ENCODE assay signal across 10 cellular contexts in the genomic region with DNA sequence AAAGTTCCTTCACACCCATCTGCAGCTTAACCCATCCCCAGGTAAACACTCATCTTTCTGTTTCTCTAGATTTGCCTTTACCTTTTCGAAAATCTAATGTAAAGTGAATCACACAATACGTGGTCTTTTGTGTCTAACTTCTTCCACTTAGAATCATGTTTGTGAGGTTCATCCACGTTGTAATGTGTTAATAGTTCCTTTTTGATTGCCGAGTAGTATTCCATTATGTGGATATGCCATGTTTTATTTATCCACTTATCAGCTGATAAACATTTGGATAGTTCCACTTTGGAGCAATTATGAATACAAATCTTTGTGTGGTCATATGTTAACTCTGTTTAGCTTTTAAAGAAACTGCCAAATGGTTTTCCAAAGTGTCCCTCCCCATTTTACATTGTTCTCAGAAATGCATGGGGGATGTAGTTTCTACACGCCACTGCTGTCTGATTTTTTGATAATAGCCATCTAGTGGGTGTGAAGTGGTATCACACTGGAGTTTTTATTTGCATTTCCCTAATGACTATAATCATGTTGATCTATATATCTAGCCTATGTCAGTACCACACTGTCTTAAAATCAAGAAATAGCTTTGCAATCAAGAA. TPM values are rescaled to one million over a fixed set of nuclear protein-coding genes. Genes with fewer than 3 reads are reported as not detected.
A peak's percentile ranks its signal among the peaks of the same experiment; 100 is the strongest.
DNase-seq lines count a peak whose midpoint lies in the region; ATAC-seq, FAIRE-seq and TF ChIP-seq lines count a peak whose summit lies in the region.
"Had no signal": no experiment of that assay in that cellular context is flagged by ENCODE, and none has a peak within 500 bp of the region (broad histone marks: within the 10 kb centered on the region; RNA-seq: fewer than 3 reads in every experiment).

No MANE protein-coding gene starts in this region.

- TF ChIP-seq RAD21 in K562 (CRISPR knock-in tag; conservative IDR thresholded peaks at IDR 0.05 in 1 of 2, IDR thresholded peaks at IDR 0.05 in 1 of 2) = no peak

- TF ChIP-seq EP300 in K562 (IDR thresholded peaks at IDR 0.05; ENCODE audit: low read length) = no peak

- intact Hi-C loops in activated CD4-positive, alpha-beta T cell treated with anti-CD3 and anti-CD28 coated beads, Interleukin-2, amount 10 ng/mL, durations not matched to agents 24 days and 14 days (cut with micrococcal nuclease) = loop anchor here (2.0 kb wide), 1 partner anchor 21 kb away; a partner anchor contains a TSS
- intact Hi-C loops in K562 (cut with micrococcal nuclease) = no loop called here

- TF ChIP-seq POLR2A in K562 (conservative IDR thresholded peaks at IDR 0.05) = no peak

- H3K79me2 ChIP-seq in Karpas-422 (ENCODE audit: low read length) (no peaks in the 10 kb centered on the region), K562 (ENCODE audit: control insufficient read depth, insufficient read depth, low read length) (no peaks in the 10 kb centered on the region), osteoblast (ENCODE audit: insufficient read depth, low read length) (no peaks in the 10 kb centered on the region)

- 66% methylated on average over 5 of the region's 5 CpGs for WGBS in K562 (ENCODE audit: insufficient coverage, low coverage, missing lambda C conversion rate)

- in situ Hi-C loops in K562 (cut with MboI) = no loop called here

- H3K4me1 Mint-ChIP-seq in activated CD4-positive, alpha-beta T cell treated with anti-CD3 and anti-CD28 coated beads, Interleukin-2, amount 10 ng/mL, durations not matched to agents 24 days and 14 days = peaks cover 32% of the 10 kb centered on the region
- H3K4me1 Mint-ChIP-seq in effector memory CD8-positive, alpha-beta T cell (ENCODE audit: low read depth in 2 of 2) = peaks cover 13 to 16% of the 10 kb centered on the region in 2 donors

- no peaks in the 10 kb centered on the region for H3K36me3 ChIP-seq in Karpas-422 (ENCODE audit: insufficient read depth, low read length)
- H3K36me3 ChIP-seq in K562 (ENCODE audit: control insufficient read depth, insufficient read depth, low read length) = no peaks in the 10 kb centered on the region
- no peaks in the 10 kb centered on the region for H3K36me3 ChIP-seq in osteoblast (ENCODE audit: insufficient read depth, low read length)

- H3K9ac ChIP-seq in Karpas-422 (ENCODE audit: low read length) (no peak overlapping the region), K562 (ENCODE audit: insufficient read depth in 1 of 2, low read depth in 2 of 2, low read length in 2 of 2) (no peak overlapping the region)

- CTCF ChIA-PET in K562 (lab: Yijun Ruan, JAX; ENCODE audit: low intra/inter-chr PET ratio) = no interaction called here

- H3K27me3 Mint-ChIP-seq in activated CD4-positive, alpha-beta T cell treated with anti-CD3 and anti-CD28 coated beads, Interleukin-2, amount 10 ng/mL, durations not matched to agents 24 days and 14 days = no peaks in the 10 kb centered on the region
- no peaks in the 10 kb centered on the region for H3K27me3 Mint-ChIP-seq in effector memory CD8-positive, alpha-beta T cell

- no peak overlapping the region for H3K4me3 ChIP-seq in Karpas-422 (ENCODE audit: low read length)
- H3K4me3 ChIP-seq in K562 = no peak overlapping the region
- no peak overlapping the region for H3K4me3 ChIP-seq in osteoblast (ENCODE audit: insufficient read depth, low read length)

- H3K27ac ChIP-seq in Karpas-422 (ENCODE audit: low read length) = no peak overlapping the region
- no peak overlapping the region for H3K27ac ChIP-seq in K562 (ENCODE audit: extremely low read depth, low read depth, low read length)
- H3K27ac ChIP-seq in osteoblast (ENCODE audit: low read depth, low read length) = no peak overlapping the region

- no peaks in the 10 kb centered on the region for H3K9me3 Mint-ChIP-seq in activated CD4-positive, alpha-beta T cell treated with anti-CD3 and anti-CD28 coated beads, Interleukin-2, amount 10 ng/mL, durations not matched to agents 24 days and 14 days
- no peaks in the 10 kb centered on the region for H3K9me3 Mint-ChIP-seq in effector memory CD8-positive, alpha-beta T cell

- DNase-seq in activated CD4-positive, alpha-beta T cell treated with anti-CD3 and anti-CD28 coated beads, Interleukin-2, amount 10 ng/mL, durations not matched to agents 24 days and 14 days = no peak
- DNase-seq in activated CD4-positive, alpha-beta T cell treated with anti-CD3 and anti-CD28 coated beads, Interleukin-2, amount 50 U/mL, for 48 hours = no peak
- DNase-seq in Karpas-422 = peak; percentile 46
- DNase-seq in K562 (ENCODE audit: extremely low read depth in 1 of 4, low spot score in 3 of 4) = peak in 2 of 4 experiments; percentile 18 to 23
- no peak for DNase-seq in osteoblast (ENCODE audit: insufficient read length, low spot score, missing footprints)
- DNase-seq in effector memory CD8-positive, alpha-beta T cell = no peak
- no peak for DNase-seq in stimulated activated CD4-positive, alpha-beta T cell treated with anti-CD3 and anti-CD28 coated beads, Interleukin-12 subunit alpha, Interleukin-12 subunit beta, amount 100 ng/mL, for 4 hours
- DNase-seq: mesendoderm, NCI-H2171 treated with DMSO at 0.1 percent for 48 hours had no signal

- peaks cover 26% of the 10 kb centered on the region for H3K36me3 Mint-ChIP-seq in activated CD4-positive, alpha-beta T cell treated with anti-CD3 and anti-CD28 coated beads, Interleukin-2, amount 10 ng/mL, durations not matched to agents 24 days and 14 days (ENCODE audit: low read depth)
- peaks cover 20% of the 10 kb centered on the region for H3K36me3 Mint-ChIP-seq in effector memory CD8-positive, alpha-beta T cell (ENCODE audit: insufficient read depth)

- no TSS peak for BruUV-seq in K562 (replicated peaks; lab: Mats Ljungman, UMichigan)

- H4K20me1 ChIP-seq in Karpas-422 (ENCODE audit: insufficient read depth, low read depth, low read length) (no peaks in the 10 kb centered on the region), K562 (replicated peaks; ENCODE audit: control insufficient read depth, insufficient read depth, low read length) (no peaks in the 10 kb centered on the region), osteoblast (ENCODE audit: insufficient read depth, low read length) (no peaks in the 10 kb centered on the region)

- H3K27me3 ChIP-seq in Karpas-422 (ENCODE audit: low read length) = no peaks in the 10 kb centered on the region
- H3K27me3 ChIP-seq in K562 (ENCODE audit: control insufficient read depth in 2 of 2, insufficient read depth in 2 of 2, low read length in 2 of 2) = no peaks in the 10 kb centered on the region
- H3K27me3 ChIP-seq in osteoblast (ENCODE audit: insufficient read depth, low read length) = no peaks in the 10 kb centered on the region

- H3K4me1 ChIP-seq in Karpas-422 (ENCODE audit: low read length) (no peaks in the 10 kb centered on the region), K562 (replicated peaks in 1 of 2; ENCODE audit: control insufficient read depth in 2 of 2, insufficient read depth in 2 of 2, low read length in 2 of 2) (no peaks in the 10 kb centered on the region; a peak in 1 of 5 replicates), osteoblast (ENCODE audit: insufficient read depth, low read length) (peaks cover 14% of the 10 kb centered on the region)

- POLR2A ChIA-PET in K562 (lab: Yijun Ruan, JAX) = interaction anchor here (0.6 kb wide), 1 partner anchor 251 kb away, joined by 3 read pairs; no protein-coding TSS in a partner anchor

- H3K9me3 ChIP-seq in Karpas-422 (ENCODE audit: low read length) (no peaks in the 10 kb centered on the region), K562 (replicated peaks; ENCODE audit: control insufficient read depth, insufficient read depth, low read depth, low read length) (no peaks in the 10 kb centered on the region), osteoblast (ENCODE audit: low read depth, low read length) (no peaks in the 10 kb centered on the region)

- ATAC-seq in K562 = no peak
- ATAC-seq in GM21360 (IDR thresholded peaks at IDR 0.05; ENCODE audit: unreplicated experiment) = no peak
- no peak for ATAC-seq in effector memory CD8-positive, alpha-beta T cell (replicated peaks)

- H3K4me3 Mint-ChIP-seq in activated CD4-positive, alpha-beta T cell treated with anti-CD3 and anti-CD28 coated beads, Interleukin-2, amount 10 ng/mL, durations not matched to agents 24 days and 14 days = no peak overlapping the region
- no peak overlapping the region for H3K4me3 Mint-ChIP-seq in effector memory CD8-positive, alpha-beta T cell

- H3K9me2 ChIP-seq in Karpas-422 (replicated peaks; ENCODE audit: insufficient read depth, low read length) = no peaks in the 10 kb centered on the region

- H3K27ac Mint-ChIP-seq in activated CD4-positive, alpha-beta T cell treated with anti-CD3 and anti-CD28 coated beads, Interleukin-2, amount 10 ng/mL, durations not matched to agents 24 days and 14 days = peak overlapping the region; percentile 51
- H3K27ac Mint-ChIP-seq in effector memory CD8-positive, alpha-beta T cell = no peak overlapping the region

- H2AFZ ChIP-seq in Karpas-422 (ENCODE audit: low read length) = no peak overlapping the region
- H2AFZ ChIP-seq in K562 (ENCODE audit: low read depth, low read length) = no peak overlapping the region
- H2AFZ ChIP-seq in osteoblast (ENCODE audit: low read length) = no peak overlapping the region

- no peak for FAIRE-seq in K562 (lab: Jason Lieb, UNC)

- no peaks in the 10 kb centered on the region for H3K9me1 ChIP-seq in K562 (ENCODE audit: control insufficient read depth, insufficient read depth, low read length)

- TF ChIP-seq CTCF in K562 (IDR thresholded peaks at IDR 0.05 in 2 of 3, conservative IDR thresholded peaks at IDR 0.05 in 1 of 3; ENCODE audit: insufficient read depth in 2 of 3, low read depth in 1 of 3, low read length in 3 of 3) (no peak), osteoblast (IDR thresholded peaks at IDR 0.05; ENCODE audit: extremely low read depth, low read depth, low read length) (peak; percentile 25)

- H3K4me2 ChIP-seq in Karpas-422 (ENCODE audit: low read depth, low read length, poor library complexity, severe bottlenecking) (no peak overlapping the region), K562 (ENCODE audit: insufficient read depth, low read length) (no peak overlapping the region), osteoblast (ENCODE audit: insufficient read depth, low read length) (no peak overlapping the region)

RNA-seq across cellular contexts. Expression of a gene that starts 22.3 kb away (rescaled TPM):
- total RNA-seq in activated CD4-positive, alpha-beta T cell treated with anti-CD3 and anti-CD28 coated beads, Interleukin-2, amount 10 ng/mL, durations not matched to agents 24 days and 14 days = 13.1 and 15.3 TPM in 2 replicates
- 0.30 and 0.72 TPM in 2 replicates for total RNA-seq in Karpas-422 (2014; rRNA removed; shearing (Covaris generic); ENCODE audit: low replicate concordance)
- 10.8 and 13.1 TPM in 2 replicates for total RNA-seq in K562 (2011; cell fraction: chromatin; rRNA removed; ENCODE audit: low replicate concordance)
- total RNA-seq in K562 (2011; cell fraction: nucleolus; rRNA removed) = 8.7 and 10.1 TPM in 2 replicates
- 8.4 and 10.8 TPM in 2 replicates for total RNA-seq in K562 (2011; cell fraction: nucleoplasm; rRNA removed)
- total RNA-seq in K562 (2014; rRNA removed) (9.0 and 10.1 TPM in 2 replicates), K562 (2014; rRNA removed; fragmentation: Illumina TruSeq; extraction: Trizol) (7.6 and 7.8 TPM in 2 replicates), K562 (2015; rRNA removed; fragmentation: Illumina TruSeq; extraction: Trizol) (8.2 and 8.4 TPM in 2 replicates), K562 (2021) (6.2 and 6.8 TPM in 2 replicates), osteoblast (9.7 and 10.1 TPM in 2 replicates)
- polyA plus RNA-seq in K562 (2011; rRNA removed) (7.0 and 9.0 TPM in 2 replicates), K562 (2014; fragmentation: Illumina TruSeq; extraction: Trizol) (8.2 and 8.4 TPM in 2 replicates), K562 (2014; fragmentation: Nextera tagmentation; extraction: Ambion mirVana) (1 to 10 TPM; 1.1 to 2.0 TPM), K562 (2014; rRNA removed) (8.7 and 10.3 TPM in 2 replicates)
- polyA plus RNA-seq in K562 (2011; cell fraction: cytosol; rRNA removed) = 6.8 and 8.6 TPM in 2 replicates
- polyA plus RNA-seq in K562 (2011; cell fraction: nucleus; rRNA removed) = 3.8 and 5.2 TPM in 2 replicates
- polyA plus RNA-seq in K562 (2012) = 6.5 and 34.5 TPM in 2 replicates
- 10.4 and 11.7 TPM in 2 replicates for polyA minus RNA-seq in K562 (2011; rRNA and poly(A)+ RNA removed)
- 3.5 and 5.1 TPM in 2 replicates for polyA minus RNA-seq in K562 (2011; cell fraction: cytosol; rRNA and poly(A)+ RNA removed)
- polyA minus RNA-seq in K562 (2011; cell fraction: nucleus; rRNA and poly(A)+ RNA removed) = 4.2 and 9.9 TPM in 2 replicates

RNA-seq across cellular contexts. Expression of a gene that starts 22.4 kb away (rescaled TPM):
- 0.51 and 0.97 TPM in 2 replicates for total RNA-seq in activated CD4-positive, alpha-beta T cell treated with anti-CD3 and anti-CD28 coated beads, Interleukin-2, amount 10 ng/mL, durations not matched to agents 24 days and 14 days
- total RNA-seq in Karpas-422 (2014; rRNA removed; shearing (Covaris generic); ENCODE audit: low replicate concordance) = not detected in 2 replicates
- total RNA-seq in K562 (2011; cell fraction: chromatin; rRNA removed; ENCODE audit: low replicate concordance) = not detected in 2 replicates
- total RNA-seq in K562 (2011; cell fraction: nucleolus; rRNA removed) = not detected in 2 replicates
- not detected in 2 replicates for total RNA-seq in K562 (2011; cell fraction: nucleoplasm; rRNA removed)
- total RNA-seq in K562 (2014; rRNA removed) (not detected in 2 replicates), K562 (2014; rRNA removed; fragmentation: Illumina TruSeq; extraction: Trizol) (0.04 and 0.13 TPM in 2 replicates), K562 (2015; rRNA removed; fragmentation: Illumina TruSeq; extraction: Trizol) (0.08 TPM in 1 of 2 replicates, not detected in the other), K562 (2021) (0.04 and 0.13 TPM in 2 replicates), osteoblast (0.36 and 0.88 TPM in 2 replicates)
- polyA plus RNA-seq in K562 (2011; rRNA removed) (not detected in 2 replicates), K562 (2014; fragmentation: Illumina TruSeq; extraction: Trizol) (0.07 and 0.09 TPM in 2 replicates), K562 (2014; fragmentation: Nextera tagmentation; extraction: Ambion mirVana) (under 1 TPM in 1 of 2 experiments, not detected in 1; 0.01 TPM), K562 (2014; rRNA removed) (not detected in 2 replicates)
- polyA plus RNA-seq in K562 (2011; cell fraction: cytosol; rRNA removed) = not detected in 2 replicates
- not detected in 2 replicates for polyA plus RNA-seq in K562 (2011; cell fraction: nucleus; rRNA removed)
- polyA plus RNA-seq in K562 (2012) = 0.09 and 0.57 TPM in 2 replicates
- not detected in 2 replicates for polyA minus RNA-seq in K562 (2011; rRNA and poly(A)+ RNA removed)
- not detected in 2 replicates for polyA minus RNA-seq in K562 (2011; cell fraction: cytosol; rRNA and poly(A)+ RNA removed)
- polyA minus RNA-seq in K562 (2011; cell fraction: nucleus; rRNA and poly(A)+ RNA removed) = not detected in 2 replicates

RNA-seq across cellular contexts. Expression of a gene that starts 46.0 kb away (rescaled TPM):
- total RNA-seq in activated CD4-positive, alpha-beta T cell treated with anti-CD3 and anti-CD28 coated beads, Interleukin-2, amount 10 ng/mL, durations not matched to agents 24 days and 14 days = 10.6 and 10.9 TPM in 2 replicates
- 0.11 and 0.15 TPM in 2 replicates for total RNA-seq in Karpas-422 (2014; rRNA removed; shearing (Covaris generic); ENCODE audit: low replicate concordance)
- total RNA-seq in K562 (2011; cell fraction: chromatin; rRNA removed; ENCODE audit: low replicate concordance) = 2.7 and 2.9 TPM in 2 replicates
- total RNA-seq in K562 (2011; cell fraction: nucleolus; rRNA removed) = 1.4 and 2.0 TPM in 2 replicates
- total RNA-seq in K562 (2011; cell fraction: nucleoplasm; rRNA removed) = 1.5 and 1.8 TPM in 2 replicates
- 2.9 and 3.6 TPM in 2 replicates for total RNA-seq in K562 (2014; rRNA removed)
- 2.3 and 2.8 TPM in 2 replicates for total RNA-seq in K562 (2014; rRNA removed; fragmentation: Illumina TruSeq; extraction: Trizol)
- total RNA-seq in K562 (2015; rRNA removed; fragmentation: Illumina TruSeq; extraction: Trizol) = 2.0 and 2.1 TPM in 2 replicates
- 3.5 and 3.8 TPM in 2 replicates for total RNA-seq in K562 (2021)
- polyA plus RNA-seq in K562 (2011; rRNA removed) = 1.5 and 2.3 TPM in 2 replicates
- 0.63 and 1.3 TPM in 2 replicates for polyA plus RNA-seq in K562 (2011; cell fraction: cytosol; rRNA removed)
- polyA plus RNA-seq in K562 (2011; cell fraction: nucleus; rRNA removed) = 1.9 and 2.2 TPM in 2 replicates
- 1.3 and 2.3 TPM in 2 replicates for polyA plus RNA-seq in K562 (2012)
- 1.2 and 2.8 TPM in 2 replicates for polyA plus RNA-seq in K562 (2014; fragmentation: Illumina TruSeq; extraction: Trizol)
- 1 to 10 TPM in 1 of 2 experiments, under 1 TPM in 1; 0.77 to 1.0 TPM for polyA plus RNA-seq in K562 (2014; fragmentation: Nextera tagmentation; extraction: Ambion mirVana)
- polyA plus RNA-seq in K562 (2014; rRNA removed) = 2.0 and 2.8 TPM in 2 replicates
- polyA minus RNA-seq in K562 (2011; rRNA and poly(A)+ RNA removed) = 1.6 and 2.3 TPM in 2 replicates
- polyA minus RNA-seq in K562 (2011; cell fraction: cytosol; rRNA and poly(A)+ RNA removed) = 1.4 and 1.5 TPM in 2 replicates
- polyA minus RNA-seq in K562 (2011; cell fraction: nucleus; rRNA and poly(A)+ RNA removed) = 0.81 and 1.4 TPM in 2 replicates
- total RNA-seq in osteoblast = 1.1 and 1.8 TPM in 2 replicates

RNA-seq across cellular contexts. Expression of a gene that starts 49.8 kb away (rescaled TPM):
- total RNA-seq in activated CD4-positive, alpha-beta T cell treated with anti-CD3 and anti-CD28 coated beads, Interleukin-2, amount 10 ng/mL, durations not matched to agents 24 days and 14 days = 476 and 510 TPM in 2 replicates
- total RNA-seq in Karpas-422 (2014; rRNA removed; shearing (Covaris generic); ENCODE audit: low replicate concordance) = 102 and 107 TPM in 2 replicates
- total RNA-seq in K562 (2011; cell fraction: chromatin; rRNA removed; ENCODE audit: low replicate concordance) = 167 and 262 TPM in 2 replicates
- 85.9 and 98.2 TPM in 2 replicates for total RNA-seq in K562 (2011; cell fraction: nucleolus; rRNA removed)
- total RNA-seq in K562 (2011; cell fraction: nucleoplasm; rRNA removed) = 119 and 135 TPM in 2 replicates
- total RNA-seq in K562 (2014; rRNA removed) (189 and 191 TPM in 2 replicates), K562 (2014; rRNA removed; fragmentation: Illumina TruSeq; extraction: Trizol) (334 and 394 TPM in 2 replicates), K562 (2015; rRNA removed; fragmentation: Illumina TruSeq; extraction: Trizol) (274 and 297 TPM in 2 replicates), K562 (2021) (283 and 290 TPM in 2 replicates), osteoblast (203 and 204 TPM in 2 replicates)
- polyA plus RNA-seq in K562 (2011; rRNA removed) (398 and 551 TPM in 2 replicates), K562 (2014; fragmentation: Illumina TruSeq; extraction: Trizol) (252 and 289 TPM in 2 replicates), K562 (2014; fragmentation: Nextera tagmentation; extraction: Ambion mirVana) (100 to 1,000 TPM; 325 to 369 TPM), K562 (2014; rRNA removed) (156 and 168 TPM in 2 replicates)
- polyA plus RNA-seq in K562 (2011; cell fraction: cytosol; rRNA removed) = 137 and 145 TPM in 2 replicates
- 83.1 and 119 TPM in 2 replicates for polyA plus RNA-seq in K562 (2011; cell fraction: nucleus; rRNA removed)
- polyA plus RNA-seq in K562 (2012) = 172 and 249 TPM in 2 replicates
- 747 and 768 TPM in 2 replicates for polyA minus RNA-seq in K562 (2011; rRNA and poly(A)+ RNA removed)
- 144 and 225 TPM in 2 replicates for polyA minus RNA-seq in K562 (2011; cell fraction: cytosol; rRNA and poly(A)+ RNA removed)
- polyA minus RNA-seq in K562 (2011; cell fraction: nucleus; rRNA and poly(A)+ RNA removed) = 99.9 and 166 TPM in 2 replicates
